ENCODE assay signal across 9 cellular contexts in genomic region chr12:68158427-68158826, GRCh38. TPM values are rescaled to one million over a fixed set of nuclear protein-coding genes. Genes with fewer than 3 reads are reported as not detected.
DNase-seq lines count a peak whose midpoint lies in the region; ATAC-seq, FAIRE-seq and TF ChIP-seq lines count a peak whose summit lies in the region.
"Had no signal": no experiment of that assay in that cellular context is flagged by ENCODE, and none has a peak within 500 bp of the region (broad histone marks: within the 10 kb centered on the region; RNA-seq: fewer than 3 reads in every experiment).

No MANE protein-coding gene starts in this region.

- peak overlapping the region; percentile 1 to 75 (median 58) for H3K4me3 Mint-ChIP-seq in CD4-positive, alpha-beta memory T cell
- H3K4me3 Mint-ChIP-seq: brain had no signal

- TF ChIP-seq CTCF in WERI-Rb-1 (IDR thresholded peaks at IDR 0.05; ENCODE audit: low read depth, low read length) (peak; percentile 42), keratinocyte (optimal IDR thresholded peaks at IDR 0.05 in 1 of 3, IDR thresholded peaks at IDR 0.05 in 1 of 3, conservative IDR thresholded peaks at IDR 0.05 in 1 of 3; ENCODE audit: extremely low read depth in 1 of 3, insufficient read depth in 2 of 3, low read length in 3 of 3) (peak in 2 of 3 experiments; percentile 63)

- no peak overlapping the region for H3K9ac ChIP-seq in GM23248
- no peak overlapping the region for H3K9ac ChIP-seq in keratinocyte (ENCODE audit: control insufficient read depth, extremely low read depth, insufficient read depth, low read length)

- H3K79me2 ChIP-seq in GM23248 (ENCODE audit: insufficient read depth) (no peaks in the 10 kb centered on the region), keratinocyte (ENCODE audit: control insufficient read depth, insufficient read depth, low read length) (no peaks in the 10 kb centered on the region)

- H3K9me1 ChIP-seq in keratinocyte (ENCODE audit: control insufficient read depth, extremely low read depth, insufficient read depth, low read length) = no peaks in the 10 kb centered on the region

- peaks cover 14 to 47% (median 28%) of the 10 kb centered on the region in 4 donors for H3K4me1 Mint-ChIP-seq in CD4-positive, alpha-beta memory T cell
- H3K4me1 Mint-ChIP-seq: brain had no signal

- no peak overlapping the region for H3K4me3 ChIP-seq in CD4-positive, alpha-beta memory T cell (ENCODE audit: low read length in 2 of 2)
- H3K4me3 ChIP-seq in GM23248 (no peak overlapping the region), WERI-Rb-1 (ENCODE audit: low read depth, low read length) (no peak overlapping the region), keratinocyte (ENCODE audit: control insufficient read depth in 2 of 3, extremely low read depth in 1 of 3, insufficient read depth in 2 of 3, low read depth in 1 of 3, low read length in 3 of 3) (no peak overlapping the region)

- peak overlapping the region in 4 of 7 donors; percentile 13 to 66 (median 42) for H3K27ac Mint-ChIP-seq in CD4-positive, alpha-beta memory T cell
- H3K27ac Mint-ChIP-seq: brain had no signal

- in situ Hi-C loops in GM23248 (cut with MboI) = no loop called here

- WGBS in GM23248 (ENCODE audit: low coverage in 1 of 2, low lambda C conversion rate in 2 of 2, missing lambda C conversion rate in 2 of 2), 2 experiments = 52 to 60% methylated on average over 2 of the region's 2 CpGs

- H3K9me3 Mint-ChIP-seq in CD4-positive, alpha-beta memory T cell = no peaks in the 10 kb centered on the region
- H3K9me3 Mint-ChIP-seq: brain had no signal

- H3K36me3 Mint-ChIP-seq in CD4-positive, alpha-beta memory T cell = peaks cover 2 to 7% of the 10 kb centered on the region in 2 donors
- H3K36me3 Mint-ChIP-seq: brain had no signal

- peak; percentile 76 for FAIRE-seq in keratinocyte (lab: Jason Lieb, UNC)

- no peak for ATAC-seq in HG03521 (IDR thresholded peaks at IDR 0.05; ENCODE audit: unreplicated experiment)
- ATAC-seq in GM19324 (IDR thresholded peaks at IDR 0.05; ENCODE audit: low FRiP score, unreplicated experiment) = no peak

- CTCF ChIA-PET in CD4-positive, alpha-beta memory T cell (lab: Charles Lee; ENCODE audit: partially characterized antibody) = interaction anchor here (0.6 to 5.1 kb wide), 41 partner anchors 9 to 804 kb away, joined by 3 to 104 read pairs (median 5); partner anchors contain the start of gene IFNG-AS1

- peak; percentile 37 to 63 (median 53) for DNase-seq in CD4-positive, alpha-beta memory T cell
- DNase-seq in GM23248 (peak; percentile 29), WERI-Rb-1 (no peak), keratinocyte (ENCODE audit: low read depth, low spot score) (no peak), retina (no peak), NCI-H774 (lab: John Stamatoyannopoulos, UW) (no peak)

- intact Hi-C loops in CD4-positive, alpha-beta memory T cell (cut with micrococcal nuclease) = loop anchor here (1.0 to 2.0 kb wide), 4 partner anchors 16 to 158 kb away; no protein-coding TSS in a partner anchor

- no peaks in the 10 kb centered on the region for H3K27me3 Mint-ChIP-seq in CD4-positive, alpha-beta memory T cell
- H3K27me3 Mint-ChIP-seq: brain had no signal

- no peak overlapping the region for H3K27ac ChIP-seq in CD4-positive, alpha-beta memory T cell (ENCODE audit: low read depth, low read length)
- H3K27ac ChIP-seq in GM23248 (no peak overlapping the region), WERI-Rb-1 (no peak overlapping the region), keratinocyte (ENCODE audit: control insufficient read depth, insufficient read depth, low read length) (no peak overlapping the region)

- no peaks in the 10 kb centered on the region for H3F3A ChIP-seq in GM23248 (ENCODE audit: insufficient read depth)

- H3K9me2 ChIP-seq in GM23248 (ENCODE audit: insufficient read depth) = no peaks in the 10 kb centered on the region

- dilution Hi-C loops in keratinocyte (cut with MboI; ENCODE audit: extremely low pct_ligation_motif_present, low sequenced_read_pairs) = no loop called here

- no peaks in the 10 kb centered on the region for H3K27me3 ChIP-seq in CD4-positive, alpha-beta memory T cell (ENCODE audit: insufficient read depth, low read length)
- peaks cover 40% of the 10 kb centered on the region for H3K27me3 ChIP-seq in GM23248 (replicated peaks; ENCODE audit: insufficient read depth)
- no peaks in the 10 kb centered on the region for H3K27me3 ChIP-seq in WERI-Rb-1 (ENCODE audit: insufficient read depth, low read depth, severe bottlenecking)
- peaks cover 5% of the 10 kb centered on the region for H3K27me3 ChIP-seq in keratinocyte (ENCODE audit: control insufficient read depth, extremely low read depth, insufficient read depth, low read length)

- no peaks in the 10 kb centered on the region for H3K9me3 ChIP-seq in CD4-positive, alpha-beta memory T cell (ENCODE audit: control insufficient read depth in 1 of 2, low read length in 2 of 2)
- H3K9me3 ChIP-seq in GM23248 (ENCODE audit: low read depth) = no peaks in the 10 kb centered on the region
- H3K9me3 ChIP-seq in WERI-Rb-1 (ENCODE audit: severe bottlenecking) = no peaks in the 10 kb centered on the region
- no peaks in the 10 kb centered on the region for H3K9me3 ChIP-seq in keratinocyte (ENCODE audit: control insufficient read depth, low read depth, low read length)

- H2AFZ ChIP-seq in GM23248 (no peak overlapping the region), keratinocyte (ENCODE audit: control insufficient read depth, low read length) (no peak overlapping the region)

- no peaks in the 10 kb centered on the region for H3K36me3 ChIP-seq in CD4-positive, alpha-beta memory T cell (ENCODE audit: insufficient read depth, low read length)
- H3K36me3 ChIP-seq in GM23248 (ENCODE audit: low read depth) (no peaks in the 10 kb centered on the region), WERI-Rb-1 (no peaks in the 10 kb centered on the region), keratinocyte (ENCODE audit: control insufficient read depth in 2 of 2, extremely low read depth in 1 of 2, insufficient read depth in 2 of 2, low read length in 2 of 2) (no peaks in the 10 kb centered on the region)

- no peak overlapping the region for H3K4me2 ChIP-seq in GM23248 (ENCODE audit: unreplicated experiment)
- no peak overlapping the region for H3K4me2 ChIP-seq in keratinocyte (ENCODE audit: control insufficient read depth, extremely low read depth, insufficient read depth, low read depth, low read length)

- H4K20me1 ChIP-seq in GM23248 (ENCODE audit: insufficient read depth) (no peaks in the 10 kb centered on the region), keratinocyte (ENCODE audit: control insufficient read depth, extremely low read depth, insufficient read depth, low read length) (no peaks in the 10 kb centered on the region)

- H3K4me1 ChIP-seq in CD4-positive, alpha-beta memory T cell (ENCODE audit: insufficient read depth, low read length) = peaks cover 42% of the 10 kb centered on the region
- H3K4me1 ChIP-seq in GM23248 (ENCODE audit: insufficient read depth) (no peaks in the 10 kb centered on the region), keratinocyte (ENCODE audit: control insufficient read depth, extremely low read depth, insufficient read depth, low read length) (peaks cover 7% of the 10 kb centered on the region)

- POLR2A ChIA-PET in CD4-positive, alpha-beta memory T cell (lab: Charles Lee; ENCODE audit: partially characterized antibody) = interaction anchor here (0.7 to 3.4 kb wide), 12 partner anchors 16 to 167 kb away, joined by 3 to 13 read pairs (median 4); no protein-coding TSS in a partner anchor

RNA-seq across cellular contexts. Expression of gene IFNG, which starts 1.1 kb away (rescaled TPM):
- total RNA-seq in CD4-positive, alpha-beta memory T cell = under 1 TPM; 0.55 to 0.73 TPM
- polyA plus RNA-seq in CD4-positive, alpha-beta memory T cell = 1 to 10 TPM; 2.8 to 3.0 TPM
- not detected in 2 replicates for total RNA-seq in GM23248 (2014; rRNA removed; shearing (Covaris generic))
- polyA plus RNA-seq in GM23248 (2016; fragmentation: Nextera tagmentation; extraction: Ambion mirVana) = not detected in 2 replicates
- not detected in 3 replicates for polyA plus RNA-seq in keratinocyte
- polyA plus RNA-seq in keratinocyte (2011; ENCODE audit: low read depth) = not detected
- not detected in 2 replicates for polyA plus RNA-seq in keratinocyte (2011; cell fraction: cytosol; rRNA removed)
- polyA plus RNA-seq in keratinocyte (2011; cell fraction: nucleus; rRNA removed) = not detected in 2 replicates
- polyA plus RNA-seq in keratinocyte (2012; ENCODE audit: low replicate concordance) = not detected in 2 replicates
- not detected in 3 replicates for polyA minus RNA-seq in keratinocyte
- polyA minus RNA-seq in keratinocyte (2011; cell fraction: cytosol; rRNA and poly(A)+ RNA removed) = not detected
- not detected in 2 replicates for polyA minus RNA-seq in keratinocyte (2011; cell fraction: nucleus; rRNA and poly(A)+ RNA removed)

Comparison
In these comparisons a context has a peak if more than half of its experiments do, and no peak if none do; other contexts are left out.
1. DNase-seq: peak in CD4-positive, alpha-beta memory T cell (5 of 5) and GM23248 (single experiment); none in WERI-Rb-1 (single experiment), keratinocyte (single experiment), retina (single experiment) and NCI-H774 (single experiment).